10 cellular contexts compared by ENCODE assay signal in genomic region chr15:51223771-51224229, GRCh38.
DNase-seq lines count a peak whose midpoint lies in the region; ATAC-seq, FAIRE-seq and TF ChIP-seq lines count a peak whose summit lies in the region.
"Had no signal": no experiment of that assay in that cellular context is flagged by ENCODE, and none has a peak within 500 bp of the region (broad histone marks: within the 10 kb centered on the region; RNA-seq: fewer than 3 reads in every experiment).

No MANE protein-coding gene starts in this region.

- no peak overlapping the region for H3K9ac ChIP-seq in kidney (ENCODE audit: low read length in 2 of 2)

- no peaks in the 10 kb centered on the region for H3K9me3 ChIP-seq in kidney (ENCODE audit: control insufficient read depth in 1 of 2, low read length in 2 of 2)

- intact Hi-C loops in kidney (cut with DNase I) = no loop called here

- H3K4me3 ChIP-seq in retinal pigment epithelial cell (ENCODE audit: low read length) (no peak overlapping the region), kidney (ENCODE audit: low read length in 2 of 2) (no peak overlapping the region)

- TF ChIP-seq CTCF in retinal pigment epithelial cell (conservative IDR thresholded peaks at IDR 0.05; ENCODE audit: low read depth, low read length) (no peak), kidney (IDR thresholded peaks at IDR 0.05; ENCODE audit: borderline replicate concordance, extremely low read depth, insufficient read depth) (no peak)

- DNase-seq in GM03348 (ENCODE audit: low spot score) (peak; percentile 79), NOMO-1 (lab: John Stamatoyannopoulos, UW; ENCODE audit: unreplicated experiment in 2 of 2) (peak; percentile 47 to 60), dermis blood vessel endothelial cell (peak; percentile 40), retinal pigment epithelial cell (ENCODE audit: low read depth) (peak; percentile 22), NCI-H1048 (lab: John Stamatoyannopoulos, UW) (no peak), kidney (no peak), cerebellar nuclear complex (lab: John Stamatoyannopoulos, UW) (no peak)
- DNase-seq: left colon had no signal

- no peak overlapping the region for H3K27ac ChIP-seq in kidney (ENCODE audit: low read depth in 2 of 2, low read length in 2 of 2)

- H3K36me3 ChIP-seq in kidney (ENCODE audit: control insufficient read depth in 1 of 2, insufficient read depth in 2 of 2, low read length in 2 of 2) = no peaks in the 10 kb centered on the region

- no peak for FAIRE-seq in kidney (lab: Jason Lieb, UNC)
- FAIRE-seq: HepG2 had no signal

- H3K4me1 ChIP-seq in kidney (ENCODE audit: control insufficient read depth in 1 of 2, insufficient read depth in 1 of 2, low read depth in 1 of 2, low read length in 2 of 2) = no peaks in the 10 kb centered on the region

- no peak for ATAC-seq in HG03175 (IDR thresholded peaks at IDR 0.05; ENCODE audit: unreplicated experiment)
- ATAC-seq: HepG2, left colon had no signal

Comparison
In these comparisons a context has a peak if more than half of its experiments do, and no peak if none do; other contexts are left out.
1. DNase-seq: peak in GM03348 (single experiment), NOMO-1 (2 of 2), dermis blood vessel endothelial cell (single experiment) and retinal pigment epithelial cell (single experiment); none in NCI-H1048 (single experiment), kidney (single experiment) and cerebellar nuclear complex (0 of 2).